ENCODE assay signal across 13 cellular contexts in genomic region chr13:63305641-63306133, GRCh38.
A peak's percentile ranks its signal among the peaks of the same experiment; 100 is the strongest.
DNase-seq lines count a peak whose midpoint lies in the region; ATAC-seq and TF ChIP-seq lines count a peak whose summit lies in the region.
"Had no signal": no experiment of that assay in that cellular context is flagged by ENCODE, and none has a peak within 500 bp of the region (broad histone marks: within the 10 kb centered on the region; RNA-seq: fewer than 3 reads in every experiment).

No MANE protein-coding gene starts in this region.

- DNase-seq in Right ventricle myocardium inferior (ENCODE audit: missing footprints) (peak; percentile 56), Right ventricle myocardium superior (no peak), WTC11 (ENCODE audit: low spot score) (peak; percentile 9), osteocyte (ENCODE audit: extremely low spot score, unreplicated experiment) (peak; percentile 84), aorta (peak; percentile 32 to 75), neural progenitor cell (ENCODE audit: low spot score) (no peak), NCI-H526 (lab: John Stamatoyannopoulos, UW) (no peak)
- DNase-seq: C1 segment of cervical spinal cord; CD4-positive, alpha-beta memory T cell; DND-41; GF-D8 had no signal

- no peaks in the 10 kb centered on the region for H3K27me3 Mint-ChIP-seq in WTC11 (ENCODE audit: low read depth)
- H3K27me3 Mint-ChIP-seq in osteocyte (ENCODE audit: unreplicated experiment), result no peaks in the 10 kb centered on the region
- peaks cover 5% of the 10 kb centered on the region for H3K27me3 Mint-ChIP-seq in neural progenitor cell (ENCODE audit: insufficient read depth, low read depth)
- H3K27me3 Mint-ChIP-seq: B cell; CD4-positive, alpha-beta memory T cell had no signal

- no peaks in the 10 kb centered on the region for H3K79me2 ChIP-seq in neural progenitor cell (ENCODE audit: low read depth)

- no peak overlapping the region for H3K9ac ChIP-seq in neural progenitor cell

- H3K9me3 Mint-ChIP-seq in WTC11 (peaks cover 11% of the 10 kb centered on the region), osteocyte (ENCODE audit: unreplicated experiment) (peaks cover 4% of the 10 kb centered on the region), neural progenitor cell (peaks cover 3% of the 10 kb centered on the region)

- H3K27ac Mint-ChIP-seq in WTC11, result no peak overlapping the region
- H3K27ac Mint-ChIP-seq in osteocyte (ENCODE audit: unreplicated experiment), result no peak overlapping the region
- no peak overlapping the region for H3K27ac Mint-ChIP-seq in neural progenitor cell
- H3K27ac Mint-ChIP-seq: B cell; CD4-positive, alpha-beta memory T cell had no signal

- H3K4me1 ChIP-seq in aorta (ENCODE audit: control insufficient read depth in 1 of 2, insufficient read depth in 2 of 2, low read length in 2 of 2) (no peaks in the 10 kb centered on the region), neural progenitor cell (peaks cover 4% of the 10 kb centered on the region)
- H3K4me1 ChIP-seq: HAP-1 had no signal

- H3K27ac ChIP-seq in aorta (ENCODE audit: low read depth in 1 of 2, low read length in 2 of 2) (no peak overlapping the region), neural progenitor cell (no peak overlapping the region)

- POLR2A ChIA-PET in WTC11 (lab: Charles Lee), result no interaction called here

- H3K36me3 Mint-ChIP-seq in WTC11 (peaks cover 5% of the 10 kb centered on the region; the same call in 1 of the 2 replicates), osteocyte (ENCODE audit: unreplicated experiment) (no peaks in the 10 kb centered on the region), neural progenitor cell (no peaks in the 10 kb centered on the region)
- H3K36me3 Mint-ChIP-seq: CD4-positive, alpha-beta memory T cell had no signal

- CTCF ChIA-PET in WTC11 (lab: Charles Lee), result no interaction called here

- H3K4me2 ChIP-seq in neural progenitor cell, result no peak overlapping the region

- H3K36me3 ChIP-seq in aorta (ENCODE audit: control insufficient read depth in 1 of 2, insufficient read depth in 2 of 2, low read length in 1 of 2), result no peaks in the 10 kb centered on the region
- H3K36me3 ChIP-seq in neural progenitor cell, result no peaks in the 10 kb centered on the region
- H3K36me3 ChIP-seq: HAP-1 had no signal

- TF ChIP-seq CTCF in WTC11 (IDR thresholded peaks at IDR 0.05) (no peak), osteocyte (IDR thresholded peaks at IDR 0.05) (no peak), neural progenitor cell (IDR thresholded peaks at IDR 0.05) (no peak)

- 96 to 97% methylated on average over 33 to 40 of the region's 40 CpGs for whole genome bisulfite sequencing in aorta, 2 donors

- no peak overlapping the region for H3K4me3 ChIP-seq in aorta (ENCODE audit: low read length in 2 of 2)
- H3K4me3 ChIP-seq in neural progenitor cell, result no peak overlapping the region
- H3K4me3 ChIP-seq: HAP-1 had no signal

- no peaks in the 10 kb centered on the region for H3F3A ChIP-seq in neural progenitor cell (ENCODE audit: low read depth)

- H4K20me1 ChIP-seq in neural progenitor cell (ENCODE audit: low read depth), result no peaks in the 10 kb centered on the region

- no peaks in the 10 kb centered on the region for H3K4me1 Mint-ChIP-seq in WTC11
- no peaks in the 10 kb centered on the region for H3K4me1 Mint-ChIP-seq in osteocyte (ENCODE audit: unreplicated experiment)
- H3K4me1 Mint-ChIP-seq in neural progenitor cell, result no peaks in the 10 kb centered on the region
- H3K4me1 Mint-ChIP-seq: B cell; CD4-positive, alpha-beta memory T cell had no signal

- H3K4me3 Mint-ChIP-seq in WTC11 (no peak overlapping the region), osteocyte (ENCODE audit: unreplicated experiment) (no peak overlapping the region), neural progenitor cell (no peak overlapping the region)
- H3K4me3 Mint-ChIP-seq: B cell; CD4-positive, alpha-beta memory T cell had no signal

- ATAC-seq in Right ventricle myocardium inferior (no peak), Right ventricle myocardium superior (ENCODE audit: poor library complexity) (no peak), WTC11 (no peak), aorta (ENCODE audit: low FRiP score) (no peak)

- intact Hi-C loops in Right ventricle myocardium inferior (cut with DNase I), result no loop called here
- intact Hi-C loops in Right ventricle myocardium superior (cut with DNase I), result no loop called here
- intact Hi-C loops in aorta (cut with DNase I), result no loop called here

- H3K27me3 ChIP-seq in aorta (ENCODE audit: control insufficient read depth in 1 of 2, insufficient read depth in 2 of 2, low read length in 1 of 2) (no peaks in the 10 kb centered on the region), neural progenitor cell (no peaks in the 10 kb centered on the region)

- H2AFZ ChIP-seq in neural progenitor cell (replicated peaks), result no peak overlapping the region

- no peaks in the 10 kb centered on the region for H3K9me3 ChIP-seq in aorta (ENCODE audit: control insufficient read depth, low read length)
- no peaks in the 10 kb centered on the region for H3K9me3 ChIP-seq in neural progenitor cell (ENCODE audit: low read depth)
- H3K9me3 ChIP-seq: HAP-1 had no signal

TF ChIP-seq in WTC11, 78 proteins besides CTCF, POLR2A, EP300 and RAD21:
- TF ChIP-seq ETV6 (CRISPR knock-in tag; IDR thresholded peaks at IDR 0.05) (no peak), NR3C1 (CRISPR knock-in tag; conservative IDR thresholded peaks at IDR 0.05; ENCODE audit: low read depth) (no peak), ZNF512 (CRISPR knock-in tag; IDR thresholded peaks at IDR 0.05; ENCODE audit: borderline replicate concordance) (no peak), ATF1 (CRISPR knock-in tag; IDR thresholded peaks at IDR 0.05) (no peak), ZNF138 (CRISPR knock-in tag; conservative IDR thresholded peaks at IDR 0.05) (no peak), RORB (CRISPR knock-in tag; IDR thresholded peaks at IDR 0.05) (no peak), CBFB (CRISPR knock-in tag; IDR thresholded peaks at IDR 0.05; ENCODE audit: low read depth) (no peak), ATF3 (CRISPR knock-in tag; conservative IDR thresholded peaks at IDR 0.05) (no peak), SMAD4 (CRISPR knock-in tag; IDR thresholded peaks at IDR 0.05) (no peak), ZNF671 (CRISPR knock-in tag; IDR thresholded peaks at IDR 0.05) (no peak), JUN (CRISPR knock-in tag; IDR thresholded peaks at IDR 0.05) (no peak), ZNF416 (CRISPR knock-in tag; IDR thresholded peaks at IDR 0.05) (no peak), NR1H2 (CRISPR knock-in tag; IDR thresholded peaks at IDR 0.05) (no peak), SOX15 (CRISPR knock-in tag; IDR thresholded peaks at IDR 0.05) (no peak), USF1 (CRISPR knock-in tag; IDR thresholded peaks at IDR 0.05) (no peak), ZSCAN18 (CRISPR knock-in tag; IDR thresholded peaks at IDR 0.05) (no peak), E2F5 (CRISPR knock-in tag; IDR thresholded peaks at IDR 0.05) (no peak)
TF ChIP-seq in WTC11: peak in this region for 0.

Comparison
In these comparisons a context has a peak if more than half of its experiments do, and no peak if none do; other contexts are left out.
1. DNase-seq: peak in Right ventricle myocardium inferior (single experiment), WTC11 (single experiment), osteocyte (single experiment) and aorta (2 of 2); none in Right ventricle myocardium superior (single experiment), neural progenitor cell (single experiment) and NCI-H526 (0 of 2).